8 cellular contexts compared by ENCODE assay signal in genomic region chr15:68924866-68925599, GRCh38.
DNase-seq lines count a peak whose midpoint lies in the region; ATAC-seq and TF ChIP-seq lines count a peak whose summit lies in the region.

No MANE protein-coding gene starts in this region.

- TF ChIP-seq CTCF in WERI-Rb-1 (IDR thresholded peaks at IDR 0.05; ENCODE audit: low read depth, low read length) = peak; percentile 86
- peak; percentile 89 for TF ChIP-seq CTCF in cardiac fibroblast (IDR thresholded peaks at IDR 0.05; ENCODE audit: low read depth, low read length)

- no peaks in the 10 kb centered on the region for H3K27me3 ChIP-seq in WERI-Rb-1 (ENCODE audit: insufficient read depth, low read depth, severe bottlenecking)

- no peaks in the 10 kb centered on the region for H3K36me3 ChIP-seq in WERI-Rb-1

- peak; percentile 87 for DNase-seq in AG08396 (ENCODE audit: low spot score)
- peak; percentile 22 for DNase-seq in GOT3 (lab: John Stamatoyannopoulos, UW)
- peak; percentile 55 for DNase-seq in NCI-H2196 (lab: John Stamatoyannopoulos, UW; ENCODE audit: unreplicated experiment)
- DNase-seq in WERI-Rb-1 = peak; percentile 87
- peak; percentile 80 to 84 for DNase-seq in cardiac fibroblast (ENCODE audit: low read depth in 2 of 2)
- peak; percentile 86 for DNase-seq in islet precursor cell
- DNase-seq in stimulated activated CD4-positive, alpha-beta T cell treated with anti-CD3 and anti-CD28 coated beads, Interleukin-2, amount 100 ng/mL, for 24 hours = peak; percentile 65 to 75

- no peak overlapping the region for H3K4me3 ChIP-seq in WERI-Rb-1 (ENCODE audit: low read depth, low read length)
- H3K4me3 ChIP-seq in cardiac fibroblast (replicated peaks in 1 of 2; ENCODE audit: low read depth in 2 of 2, low read length in 2 of 2) = no peak overlapping the region

- no peak for ATAC-seq in HG02973 (IDR thresholded peaks at IDR 0.05; ENCODE audit: unreplicated experiment)

- peaks cover 4% of the 10 kb centered on the region for H3K9me3 ChIP-seq in WERI-Rb-1 (ENCODE audit: severe bottlenecking)

- no peak overlapping the region for H3K27ac ChIP-seq in WERI-Rb-1

Comparison
In these comparisons a context has a peak if more than half of its experiments do, and no peak if none do; other contexts are left out.
1. DNase-seq: peak in every context shown above with its lines; median percentile 87 in AG08396; 87 in WERI-Rb-1; 86 in islet precursor cell; 82 in cardiac fibroblast; 70 in stimulated activated CD4-positive, alpha-beta T cell treated with anti-CD3 and anti-CD28 coated beads, Interleukin-2, amount 100 ng/mL, for 24 hours; 55 in NCI-H2196; 22 in GOT3.